ENCODE assay signal across 10 cellular contexts in the genomic region with DNA sequence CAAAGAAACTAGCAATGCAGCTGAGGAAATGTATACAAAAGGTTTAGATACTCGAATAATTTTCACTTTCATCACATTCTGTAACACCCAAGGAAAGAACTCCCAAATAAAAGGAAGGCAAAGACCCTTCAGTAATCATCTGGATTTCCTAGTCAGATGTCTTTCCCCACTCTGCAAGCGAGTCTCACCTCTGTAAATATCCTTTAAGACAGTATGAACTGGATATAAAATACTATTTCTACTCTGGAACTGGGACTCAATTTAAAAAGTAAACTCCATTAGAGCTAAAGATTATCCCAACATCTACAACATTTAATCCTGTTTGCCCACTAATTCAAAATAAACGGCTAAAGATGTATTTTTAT. TPM values are rescaled to one million over a fixed set of nuclear protein-coding genes. Genes with fewer than 3 reads are reported as not detected.
DNase-seq lines count a peak whose midpoint lies in the region; ATAC-seq lines count a peak whose summit lies in the region.
"Had no signal": no experiment of that assay in that cellular context is flagged by ENCODE, and none has a peak within 500 bp of the region (broad histone marks: within the 10 kb centered on the region; RNA-seq: fewer than 3 reads in every experiment).

No MANE protein-coding gene starts in this region.

- CTCF ChIA-PET in activated CD8-positive, alpha-beta memory T cell treated with anti-CD3 and anti-CD28 coated beads, Interleukin-2, amount 10 ng/mL, durations not matched to agents 7 days and 5 days (lab: Charles Lee) = interaction anchor here (0.7 to 3.1 kb wide), 8 partner anchors 13 to 191 kb away, joined by 3 to 17 read pairs (median 3); partner anchors contain the start of gene PRDM15
- CTCF ChIA-PET in activated CD8-positive, alpha-beta T cell treated with anti-CD3 and anti-CD28 coated beads, Interleukin-2, amount 10 ng/mL, durations not matched to agents 7 days and 5 days (lab: Charles Lee) = interaction anchor here (0.9 to 3.6 kb wide), 7 partner anchors 10 to 191 kb away, joined by 3 to 13 read pairs (median 5); no protein-coding TSS in a partner anchor

- H3K27me3 Mint-ChIP-seq in activated CD8-positive, alpha-beta memory T cell treated with anti-CD3 and anti-CD28 coated beads, Interleukin-2, amount 10 ng/mL, durations not matched to agents 7 days and 5 days = peaks cover 3% of the 10 kb centered on the region
- H3K27me3 Mint-ChIP-seq in activated CD8-positive, alpha-beta T cell treated with anti-CD3 and anti-CD28 coated beads, Interleukin-2, amount 10 ng/mL, durations not matched to agents 7 days and 5 days (ENCODE audit: low read depth) = no peaks in the 10 kb centered on the region

- no peaks in the 10 kb centered on the region for H3K27me3 ChIP-seq in thymus (ENCODE audit: control insufficient read depth, insufficient read depth)

- no peaks in the 10 kb centered on the region for H3K9me3 ChIP-seq in thymus (ENCODE audit: control insufficient read depth)

- H3K36me3 Mint-ChIP-seq in activated CD8-positive, alpha-beta memory T cell treated with anti-CD3 and anti-CD28 coated beads, Interleukin-2, amount 10 ng/mL, durations not matched to agents 7 days and 5 days = peaks cover 3% of the 10 kb centered on the region
- no peaks in the 10 kb centered on the region for H3K36me3 Mint-ChIP-seq in activated CD8-positive, alpha-beta T cell treated with anti-CD3 and anti-CD28 coated beads, Interleukin-2, amount 10 ng/mL, durations not matched to agents 7 days and 5 days (ENCODE audit: low read depth)

- H3K4me3 ChIP-seq in thymus (ENCODE audit: low read length) = peak overlapping the region; percentile 52

- ATAC-seq in activated CD8-positive, alpha-beta memory T cell treated with anti-CD3 and anti-CD28 coated beads, Interleukin-2, amount 10 ng/mL, durations not matched to agents 7 days and 5 days = peak; percentile 37
- ATAC-seq in activated CD8-positive, alpha-beta T cell treated with anti-CD3 and anti-CD28 coated beads, Interleukin-2, amount 10 ng/mL, durations not matched to agents 7 days and 5 days = peak; percentile 24
- ATAC-seq in left colon (peak; percentile 22), HG03139 (IDR thresholded peaks at IDR 0.05; ENCODE audit: unreplicated experiment) (no peak), GM19455 (IDR thresholded peaks at IDR 0.05; ENCODE audit: unreplicated experiment) (no peak), HG02884 (IDR thresholded peaks at IDR 0.05; ENCODE audit: unreplicated experiment) (no peak)

- no peaks in the 10 kb centered on the region for H3K9me3 Mint-ChIP-seq in activated CD8-positive, alpha-beta memory T cell treated with anti-CD3 and anti-CD28 coated beads, Interleukin-2, amount 10 ng/mL, durations not matched to agents 7 days and 5 days (ENCODE audit: low read depth)
- no peaks in the 10 kb centered on the region for H3K9me3 Mint-ChIP-seq in activated CD8-positive, alpha-beta T cell treated with anti-CD3 and anti-CD28 coated beads, Interleukin-2, amount 10 ng/mL, durations not matched to agents 7 days and 5 days (ENCODE audit: insufficient read depth)

- H3K36me3 ChIP-seq in thymus (ENCODE audit: control insufficient read depth, insufficient read depth) = no peaks in the 10 kb centered on the region

- no peak for DNase-seq in activated CD8-positive, alpha-beta memory T cell treated with anti-CD3 and anti-CD28 coated beads, Interleukin-2, amount 10 ng/mL, durations not matched to agents 7 days and 5 days
- DNase-seq in activated CD8-positive, alpha-beta memory T cell treated with anti-CD3 and anti-CD28 coated beads, Interleukin-2, amount 50 U/mL, for 4 hours = no peak
- no peak for DNase-seq in activated CD8-positive, alpha-beta T cell treated with anti-CD3 and anti-CD28 coated beads, Interleukin-2, amount 10 ng/mL, durations not matched to agents 7 days and 5 days
- DNase-seq in left colon = no peak
- DNase-seq: COR-L47, SIG-M5 had no signal

- peaks cover 38% of the 10 kb centered on the region for H3K4me1 ChIP-seq in thymus (ENCODE audit: control insufficient read depth, insufficient read depth, low read length)

- WGBS in thymus = 33% methylated on average over 3 of the region's 3 CpGs

- peak overlapping the region; percentile 96 for H3K27ac ChIP-seq in thymus (ENCODE audit: low read depth)

- intact Hi-C loops in left colon (cut with DNase I, micrococcal nuclease) = no loop called here

- peak overlapping the region; percentile 92 for H3K4me3 Mint-ChIP-seq in activated CD8-positive, alpha-beta memory T cell treated with anti-CD3 and anti-CD28 coated beads, Interleukin-2, amount 10 ng/mL, durations not matched to agents 7 days and 5 days
- peak overlapping the region; percentile 86 for H3K4me3 Mint-ChIP-seq in activated CD8-positive, alpha-beta T cell treated with anti-CD3 and anti-CD28 coated beads, Interleukin-2, amount 10 ng/mL, durations not matched to agents 7 days and 5 days

- POLR2A ChIA-PET in activated CD8-positive, alpha-beta T cell treated with anti-CD3 and anti-CD28 coated beads, Interleukin-2, amount 10 ng/mL, durations not matched to agents 7 days and 5 days (lab: Charles Lee) = interaction anchor here (0.6 to 2.5 kb wide), 10 partner anchors 13 to 501 kb away, joined by 3 to 10 read pairs (median 4); partner anchors contain the start of gene PRDM15

- H3K4me1 Mint-ChIP-seq in activated CD8-positive, alpha-beta memory T cell treated with anti-CD3 and anti-CD28 coated beads, Interleukin-2, amount 10 ng/mL, durations not matched to agents 7 days and 5 days = peaks cover 55% of the 10 kb centered on the region
- peaks cover 61% of the 10 kb centered on the region for H3K4me1 Mint-ChIP-seq in activated CD8-positive, alpha-beta T cell treated with anti-CD3 and anti-CD28 coated beads, Interleukin-2, amount 10 ng/mL, durations not matched to agents 7 days and 5 days (ENCODE audit: low read depth)

- H3K27ac Mint-ChIP-seq in activated CD8-positive, alpha-beta memory T cell treated with anti-CD3 and anti-CD28 coated beads, Interleukin-2, amount 10 ng/mL, durations not matched to agents 7 days and 5 days = peak overlapping the region; percentile 97
- H3K27ac Mint-ChIP-seq in activated CD8-positive, alpha-beta T cell treated with anti-CD3 and anti-CD28 coated beads, Interleukin-2, amount 10 ng/mL, durations not matched to agents 7 days and 5 days = peak overlapping the region; percentile 98

RNA-seq across cellular contexts. Expression of gene C2CD2, which starts 27.0 kb away (rescaled TPM):
- 10 to 100 TPM in 1 of 2 experiments, 1 to 10 TPM in 1; 6.4 to 10.7 TPM for total RNA-seq in activated CD8-positive, alpha-beta memory T cell treated with anti-CD3 and anti-CD28 coated beads, Interleukin-2, amount 10 ng/mL, durations not matched to agents 7 days and 5 days
- 1 to 10 TPM; 5.5 to 5.6 TPM for total RNA-seq in activated CD8-positive, alpha-beta T cell treated with anti-CD3 and anti-CD28 coated beads, Interleukin-2, amount 10 ng/mL, durations not matched to agents 7 days and 5 days
- 10 to 100 TPM; 13.5 to 17.7 TPM for total RNA-seq in left colon
- 11.3 TPM for polyA plus RNA-seq in thymus

RNA-seq across cellular contexts. Expression of gene PRDM15, which starts 47.6 kb away (rescaled TPM):
- total RNA-seq in activated CD8-positive, alpha-beta memory T cell treated with anti-CD3 and anti-CD28 coated beads, Interleukin-2, amount 10 ng/mL, durations not matched to agents 7 days and 5 days = 10 to 100 TPM; 10.8 to 13.4 TPM
- 1 to 10 TPM; 8.5 to 9.6 TPM for total RNA-seq in activated CD8-positive, alpha-beta T cell treated with anti-CD3 and anti-CD28 coated beads, Interleukin-2, amount 10 ng/mL, durations not matched to agents 7 days and 5 days
- total RNA-seq in left colon = 1 to 10 TPM; 5.1 to 7.8 TPM
- polyA plus RNA-seq in thymus = 6.1 TPM

Comparison
In these comparisons a context has a peak if more than half of its experiments do, and no peak if none do; other contexts are left out.
1. ATAC-seq: peak in activated CD8-positive, alpha-beta memory T cell treated with anti-CD3 and anti-CD28 coated beads, Interleukin-2, amount 10 ng/mL, durations not matched to agents 7 days and 5 days (single experiment), activated CD8-positive, alpha-beta T cell treated with anti-CD3 and anti-CD28 coated beads, Interleukin-2, amount 10 ng/mL, durations not matched to agents 7 days and 5 days (single experiment) and left colon (single experiment); none in HG03139 (single experiment), GM19455 (single experiment) and HG02884 (single experiment).